In the genomic region with DNA sequence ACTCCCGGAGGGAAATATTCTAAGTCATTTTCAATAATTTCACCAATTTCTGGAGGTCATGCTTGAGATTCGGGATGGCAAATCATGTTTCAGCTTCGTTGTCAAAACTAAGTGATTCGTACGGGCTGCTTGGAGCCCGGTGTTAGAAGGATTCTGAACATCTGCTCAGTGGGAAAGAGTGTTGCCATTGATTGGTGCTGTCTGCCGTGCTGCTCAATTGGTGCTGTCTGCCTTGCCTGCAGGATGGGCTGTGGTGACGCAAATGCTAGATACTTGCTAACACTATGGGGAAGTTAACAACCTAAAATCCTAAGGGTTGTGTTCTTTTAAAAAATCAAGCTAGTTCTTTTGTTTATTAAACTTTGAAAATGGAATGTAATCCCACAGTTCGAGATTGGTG, we compare ENCODE assay signal across 14 cellular contexts. TPM values are rescaled to one million over a fixed set of nuclear protein-coding genes. Genes with fewer than 3 reads are reported as not detected.
A peak's percentile ranks its signal among the peaks of the same experiment; 100 is the strongest.
DNase-seq lines count a peak whose midpoint lies in the region; ATAC-seq and TF ChIP-seq lines count a peak whose summit lies in the region.
"Had no signal": no experiment of that assay in that cellular context is flagged by ENCODE, and none has a peak within 500 bp of the region (broad histone marks: within the 10 kb centered on the region; RNA-seq: fewer than 3 reads in every experiment).

No MANE protein-coding gene starts in this region.

- no peak for ATAC-seq in GM18502 (IDR thresholded peaks at IDR 0.05; ENCODE audit: poor library complexity, unreplicated experiment)

- H3K4me3 ChIP-seq in WERI-Rb-1 (ENCODE audit: low read depth, low read length) = no peak overlapping the region
- H3K4me3 ChIP-seq: thyroid gland had no signal

- TF ChIP-seq CTCF in WERI-Rb-1 (IDR thresholded peaks at IDR 0.05; ENCODE audit: low read depth, low read length) = no peak

- DNase-seq in H4 (ENCODE audit: low spot score) (peak; percentile 74), NCI-H2227 (lab: John Stamatoyannopoulos, UW; ENCODE audit: unreplicated experiment) (peak; percentile 79), WERI-Rb-1 (peak; percentile 21), islet precursor cell (peak; percentile 79), KG1 (lab: John Stamatoyannopoulos, UW) (no peak), NCI-H2029 treated with DMSO at 0.1 percent for 48 hours (lab: John Stamatoyannopoulos, UW) (no peak), T-helper 2 cell (no peak)
- DNase-seq: activated CD4-positive, alpha-beta T cell treated with anti-CD3 and anti-CD28 coated beads, Interleukin-2, amount 50 U/mL, for 48 hours; activated naive CD4-positive, alpha-beta T cell treated with anti-CD3 and anti-CD28 coated beads, Interleukin-2, amount 50 U/mL, for 16 hours; CD4-positive, alpha-beta T cell; cortex of kidney; NCI-H1930; thyroid gland had no signal

- H3K27ac ChIP-seq in WERI-Rb-1 = no peak overlapping the region
- H3K27ac ChIP-seq: thyroid gland had no signal

- H3K9me3 ChIP-seq in WERI-Rb-1 (ENCODE audit: severe bottlenecking) = peaks cover 10% of the 10 kb centered on the region
- H3K9me3 ChIP-seq: thyroid gland had no signal

- H3K27me3 ChIP-seq in WERI-Rb-1 (ENCODE audit: insufficient read depth, low read depth, severe bottlenecking) = peaks cover 54% of the 10 kb centered on the region

- no peaks in the 10 kb centered on the region for H3K36me3 ChIP-seq in WERI-Rb-1
- H3K36me3 ChIP-seq: thyroid gland had no signal

RNA-seq across cellular contexts. Expression of gene CACNG8, which starts 17.3 kb away (rescaled TPM):
- total RNA-seq in H4 (2014; rRNA removed; shearing (Covaris generic)) = 0.04 and 0.14 TPM in 2 replicates
- total RNA-seq: CD4-positive, alpha-beta T cell; thyroid gland had no signal

RNA-seq across cellular contexts. Expression of gene CACNG7, which starts 36.4 kb away (rescaled TPM):
- total RNA-seq in H4 (2014; rRNA removed; shearing (Covaris generic)) = not detected in 2 replicates
- total RNA-seq: CD4-positive, alpha-beta T cell; thyroid gland had no signal

RNA-seq across cellular contexts. Expression of gene CACNG6, which starts 46.0 kb away (rescaled TPM):
- total RNA-seq in H4 (2014; rRNA removed; shearing (Covaris generic)) = 0.46 and 1.4 TPM in 2 replicates
- total RNA-seq: CD4-positive, alpha-beta T cell; thyroid gland had no signal

Comparison
In these comparisons a context has a peak if more than half of its experiments do, and no peak if none do; other contexts are left out.
1. DNase-seq: peak in H4 (single experiment), NCI-H2227 (single experiment), WERI-Rb-1 (single experiment) and islet precursor cell (single experiment); none in KG1 (single experiment), NCI-H2029 treated with DMSO at 0.1 percent for 48 hours (single experiment) and T-helper 2 cell (0 of 5).